In genomic region chrX:72712094-72712755, GRCh38 we compare ENCODE assay signal across 11 cellular contexts. TPM values are rescaled to one million over a fixed set of nuclear protein-coding genes. Genes with fewer than 3 reads are reported as not detected.
DNase-seq lines count a peak whose midpoint lies in the region; ATAC-seq, FAIRE-seq and TF ChIP-seq lines count a peak whose summit lies in the region.
"Had no signal": no experiment of that assay in that cellular context is flagged by ENCODE, and none has a peak within 500 bp of the region (broad histone marks: within the 10 kb centered on the region; RNA-seq: fewer than 3 reads in every experiment).

No MANE protein-coding gene starts in this region.

- peak overlapping the region in 1 of 3 experiments; percentile 13 for H3K27ac Mint-ChIP-seq in nephron

- H3K27me3 Mint-ChIP-seq in nephron (ENCODE audit: low read depth) = no peaks in the 10 kb centered on the region

- intact Hi-C loops in posterior vena cava (cut with DNase I) = no loop called here

- H3K36me3 ChIP-seq in KMS-11 (ENCODE audit: insufficient read depth) = no peaks in the 10 kb centered on the region

- peak overlapping the region; percentile 92 for H3K27ac ChIP-seq in KMS-11

- TF ChIP-seq CTCF in D721Med (IDR thresholded peaks at IDR 0.05; ENCODE audit: insufficient read depth, missing control alignments) (no peak), KMS-11 (conservative IDR thresholded peaks at IDR 0.05; ENCODE audit: low read depth, low read length) (no peak), nephron (IDR thresholded peaks at IDR 0.05; ENCODE audit: unreplicated experiment in 3 of 3) (no peak)

- H3K36me3 Mint-ChIP-seq in nephron (ENCODE audit: low read depth) = peaks cover 5% of the 10 kb centered on the region

- H3K27me3 ChIP-seq in KMS-11 (ENCODE audit: insufficient read depth, low read depth) = no peaks in the 10 kb centered on the region

- peaks cover 11% of the 10 kb centered on the region for H3K4me1 ChIP-seq in KMS-11 (ENCODE audit: low read depth, poor library complexity, severe bottlenecking)

- H3K4me2 ChIP-seq in KMS-11 = peak overlapping the region; percentile 86

- peak; percentile 82 for FAIRE-seq in D721Med (lab: Jason Lieb, UNC)
- FAIRE-seq: bronchial epithelial cell had no signal

- H3K9me3 Mint-ChIP-seq in nephron = peaks cover 11% of the 10 kb centered on the region

- no peaks in the 10 kb centered on the region for H4K20me1 ChIP-seq in KMS-11 (ENCODE audit: insufficient read depth)

- H2AFZ ChIP-seq in KMS-11 (ENCODE audit: low read depth) = no peak overlapping the region

- H3K9ac ChIP-seq in KMS-11 = peak overlapping the region; percentile 90; the same call in 1 of the 2 replicates

- no peak for ATAC-seq in HG02981 (IDR thresholded peaks at IDR 0.05; ENCODE audit: unreplicated experiment)
- ATAC-seq in HG03354 (IDR thresholded peaks at IDR 0.05; ENCODE audit: poor library complexity, severe bottlenecking, unreplicated experiment) = no peak
- no peak for ATAC-seq in HG03571 (IDR thresholded peaks at IDR 0.05; ENCODE audit: unreplicated experiment)

- H3K79me2 ChIP-seq in KMS-11 (ENCODE audit: insufficient read depth, low read depth) = 0 out of 2 replicates have a peak, but pooled peaks cover 7% of the 10 kb centered on the region

- no peak overlapping the region for H3K4me3 ChIP-seq in KMS-11 (IDR thresholded peaks at IDR 0.05; ENCODE audit: insufficient read depth, low read depth, low read length)

- H3K4me1 Mint-ChIP-seq in nephron = peaks cover 21% of the 10 kb centered on the region

- peak overlapping the region; percentile 31 to 68 (median 36) for H3K4me3 Mint-ChIP-seq in nephron

- no peak for DNase-seq in D721Med (ENCODE audit: insufficient read length, low spot score)
- peak; percentile 20 for DNase-seq in astrocyte of the hippocampus (ENCODE audit: low read depth, low spot score)
- DNase-seq in posterior vena cava (ENCODE audit: low spot score) = no peak
- DNase-seq: activated CD4-positive, alpha-beta T cell treated with anti-CD3 and anti-CD28 coated beads for 48 hours; NK-92 treated with Interleukin-12 subunit alpha and Interleukin-12 subunit beta, amount 100 ng/mL, for 24 hours had no signal

RNA-seq across cellular contexts. Expression of gene PHKA1, which starts 1.9 kb away (rescaled TPM):
- total RNA-seq in posterior vena cava = 1 to 10 TPM; 5.6 to 7.9 TPM
